ENCODE assay signal across 18 cellular contexts in genomic region chr5:113267361-113267900, GRCh38.
"Had no signal": no experiment of that assay in that cellular context is flagged by ENCODE, and none has a peak within 500 bp of the region (broad histone marks: within the 10 kb centered on the region; RNA-seq: fewer than 3 reads in every experiment).

No MANE protein-coding gene starts in this region.

- H3K27ac ChIP-seq: colonic mucosa, esophagus muscularis mucosa, lower lobe of right lung, testis had no signal

- DNase-seq: activated CD4-positive, alpha-beta T cell treated with anti-CD3 and anti-CD28 coated beads, Interleukin-2, amount 10 ng/mL, durations not matched to agents 24 days and 14 days; activated CD8-positive, alpha-beta T cell treated with anti-CD3 and anti-CD28 coated beads for 36 hours; activated naive CD4-positive, alpha-beta T cell; activated naive CD8-positive, alpha-beta T cell treated with anti-CD3 and anti-CD28 coated beads for 36 hours; activated T-cell treated with anti-CD3 and anti-CD28 coated beads, Interleukin-2, amount 50 U/mL, for 1 hour; amniotic stem cell; colonic mucosa; left cardiac atrium; lower lobe of right lung; nephron progenitor cell; nucleus accumbens; T1000; testis had no signal

- ATAC-seq: activated CD8-positive, alpha-beta T cell treated with anti-CD3 and anti-CD28 coated beads for 36 hours; activated T-helper 17 cell treated with anti-CD3 and anti-CD28 coated beads, Interleukin-2, amount 50 U/mL, for 72 hours; lower lobe of right lung had no signal

- H3K4me3 ChIP-seq: colonic mucosa, esophagus muscularis mucosa, lower lobe of right lung, testis had no signal

- H3K4me3 Mint-ChIP-seq: activated CD4-positive, alpha-beta T cell treated with anti-CD3 and anti-CD28 coated beads, Interleukin-2, amount 10 ng/mL, durations not matched to agents 24 days and 14 days; activated CD8-positive, alpha-beta T cell treated with anti-CD3 and anti-CD28 coated beads for 36 hours; activated naive CD8-positive, alpha-beta T cell treated with anti-CD3 and anti-CD28 coated beads for 36 hours; activated T-helper 17 cell treated with anti-CD3 and anti-CD28 coated beads, Interleukin-2, amount 50 U/mL, for 72 hours; central memory CD8-positive, alpha-beta T cell; nephron progenitor cell; stimulated activated naive CD8-positive, alpha-beta T cell treated with anti-CD3 and anti-CD28 coated beads, Interleukin-15, Interleukin-2, amounts not matched to agents 100 ng/mL and 50 ng/mL, for 24 hours; type B pancreatic cell had no signal

- H3K4me1 Mint-ChIP-seq: activated T-helper 17 cell treated with anti-CD3 and anti-CD28 coated beads, Interleukin-2, amount 50 U/mL, for 72 hours had no signal

- H3K36me3 Mint-ChIP-seq: activated naive CD8-positive, alpha-beta T cell treated with anti-CD3 and anti-CD28 coated beads for 36 hours had no signal

- H3K27me3 Mint-ChIP-seq: activated CD8-positive, alpha-beta T cell treated with anti-CD3 and anti-CD28 coated beads for 36 hours; stimulated activated naive CD8-positive, alpha-beta T cell treated with anti-CD3 and anti-CD28 coated beads, Interleukin-15, Interleukin-2, amounts not matched to agents 100 ng/mL and 50 ng/mL, for 24 hours; type B pancreatic cell had no signal

- H3K27ac Mint-ChIP-seq: activated CD4-positive, alpha-beta T cell treated with anti-CD3 and anti-CD28 coated beads, Interleukin-2, amount 10 ng/mL, durations not matched to agents 24 days and 14 days; activated CD8-positive, alpha-beta T cell treated with anti-CD3 and anti-CD28 coated beads for 36 hours; activated naive CD8-positive, alpha-beta T cell treated with anti-CD3 and anti-CD28 coated beads for 36 hours; activated T-helper 17 cell treated with anti-CD3 and anti-CD28 coated beads, Interleukin-2, amount 50 U/mL, for 72 hours; stimulated activated naive CD8-positive, alpha-beta T cell treated with anti-CD3 and anti-CD28 coated beads, Interleukin-15, Interleukin-2, amounts not matched to agents 100 ng/mL and 50 ng/mL, for 24 hours; type B pancreatic cell had no signal

- H3K9me3 Mint-ChIP-seq: activated CD4-positive, alpha-beta T cell treated with anti-CD3 and anti-CD28 coated beads, Interleukin-2, amount 10 ng/mL, durations not matched to agents 24 days and 14 days; activated CD8-positive, alpha-beta T cell treated with anti-CD3 and anti-CD28 coated beads for 36 hours; activated naive CD8-positive, alpha-beta T cell treated with anti-CD3 and anti-CD28 coated beads for 36 hours; activated T-helper 17 cell treated with anti-CD3 and anti-CD28 coated beads, Interleukin-2, amount 50 U/mL, for 72 hours; central memory CD8-positive, alpha-beta T cell; stimulated activated naive CD8-positive, alpha-beta T cell treated with anti-CD3 and anti-CD28 coated beads, Interleukin-15, Interleukin-2, amounts not matched to agents 100 ng/mL and 50 ng/mL, for 24 hours had no signal
